12 cellular contexts compared by ENCODE assay signal in the genomic region with DNA sequence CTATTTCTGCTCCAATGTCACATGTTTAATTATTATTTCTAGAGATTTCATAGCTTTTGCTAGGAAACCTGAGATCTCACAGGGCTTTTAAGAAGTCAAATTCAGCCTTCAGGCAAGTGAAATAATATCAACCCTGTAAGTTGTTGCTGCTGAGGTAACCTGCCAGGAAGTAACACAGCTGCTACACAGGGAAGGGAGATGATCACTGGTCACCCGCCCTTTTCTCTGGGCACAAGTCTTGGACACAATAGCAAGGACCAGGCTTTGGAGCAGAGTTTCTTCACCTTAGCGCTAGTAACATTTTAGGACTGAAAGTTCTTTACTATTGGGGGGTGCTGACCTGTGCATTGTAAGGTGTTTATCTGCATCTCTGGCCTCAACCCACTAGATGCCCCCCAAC. TPM values are rescaled to one million over a fixed set of nuclear protein-coding genes. Genes with fewer than 3 reads are reported as not detected.
DNase-seq lines count a peak whose midpoint lies in the region; ATAC-seq, FAIRE-seq and TF ChIP-seq lines count a peak whose summit lies in the region.
"Had no signal": no experiment of that assay in that cellular context is flagged by ENCODE, and none has a peak within 500 bp of the region (broad histone marks: within the 10 kb centered on the region; RNA-seq: fewer than 3 reads in every experiment).

No MANE protein-coding gene starts in this region.

- no peak for FAIRE-seq in RCC 7860 (lab: Jason Lieb, UNC)

- peak overlapping the region; percentile 71 for H3K27ac Mint-ChIP-seq in activated naive CD4-positive, alpha-beta T cell treated with anti-CD3 and anti-CD28 coated beads, Interleukin-2, amount 10 ng/mL, durations not matched to agents 7 days and 5 days

- H3K27me3 ChIP-seq in effector memory CD4-positive, alpha-beta T cell (replicated peaks; ENCODE audit: control insufficient read depth, insufficient read depth, low read length, poor library complexity, severe bottlenecking): no peaks in the 10 kb centered on the region
- no peaks in the 10 kb centered on the region for H3K27me3 ChIP-seq in transverse colon
- H3K27me3 ChIP-seq: body of pancreas, foreskin keratinocyte had no signal

- H3K36me3 ChIP-seq in effector memory CD4-positive, alpha-beta T cell (ENCODE audit: control insufficient read depth, insufficient read depth, low read length): no peaks in the 10 kb centered on the region
- H3K36me3 ChIP-seq in transverse colon: no peaks in the 10 kb centered on the region

- no peaks in the 10 kb centered on the region for H3K27me3 Mint-ChIP-seq in activated naive CD4-positive, alpha-beta T cell treated with anti-CD3 and anti-CD28 coated beads, Interleukin-2, amount 10 ng/mL, durations not matched to agents 7 days and 5 days

- DNase-seq in activated naive CD4-positive, alpha-beta T cell treated with anti-CD3 and anti-CD28 coated beads, Interleukin-2, amount 10 ng/mL, durations not matched to agents 7 days and 5 days: no peak
- DNase-seq in activated naive CD4-positive, alpha-beta T cell treated with Interleukin-2 at 50 U/mL for 16 hours: no peak
- DNase-seq in SK-MEL-5 (ENCODE audit: low read depth, low spot score): peak; percentile 34
- DNase-seq in effector memory CD4-positive, alpha-beta T cell: no peak
- DNase-seq in transverse colon: peak; percentile 18
- DNase-seq in GM03348 (ENCODE audit: low spot score): no peak
- DNase-seq in RCC 7860 (ENCODE audit: low spot score): no peak
- DNase-seq: body of pancreas; effector CD4-positive, alpha-beta T cell; foreskin keratinocyte; SIG-M5 had no signal

- H3K9me3 Mint-ChIP-seq in activated naive CD4-positive, alpha-beta T cell treated with anti-CD3 and anti-CD28 coated beads, Interleukin-2, amount 10 ng/mL, durations not matched to agents 7 days and 5 days: no peaks in the 10 kb centered on the region

- H3K36me3 Mint-ChIP-seq in activated naive CD4-positive, alpha-beta T cell treated with anti-CD3 and anti-CD28 coated beads, Interleukin-2, amount 10 ng/mL, durations not matched to agents 7 days and 5 days: peaks cover 11% of the 10 kb centered on the region

- no peak for ATAC-seq in GM21528 (IDR thresholded peaks at IDR 0.05; ENCODE audit: low FRiP score, unreplicated experiment)
- ATAC-seq: body of pancreas, foreskin keratinocyte had no signal

- no peak overlapping the region for H3K4me3 ChIP-seq in effector memory CD4-positive, alpha-beta T cell (ENCODE audit: insufficient read depth, low read depth, low read length, poor library complexity, severe bottlenecking)
- no peak overlapping the region for H3K4me3 ChIP-seq in transverse colon
- H3K4me3 ChIP-seq: body of pancreas had no signal

- TF ChIP-seq EP300 in transverse colon (IDR thresholded peaks at IDR 0.05; ENCODE audit: low read depth): no peak

- in situ Hi-C loops in SK-MEL-5 (cut with HindIII; ENCODE audit: low pct_unique_long_range_greater_than_20kb, low sequenced_read_pairs) (no loop called here), transverse colon (cut with MboI; ENCODE audit: low pct_ligation_motif_present in 1 of 4, low pct_unique_long_range_greater_than_20kb in 1 of 4, low sequenced_read_pairs in 3 of 4) (no loop called here)

- 75% methylated on average over 2 of the region's 2 CpGs; no CpG with 5 or more reads in 1 of the 2 donors for WGBS in transverse colon (ENCODE audit: low coverage in 1 of 2), 2 donors

- no peak for TF ChIP-seq CTCF in transverse colon (IDR thresholded peaks at IDR 0.05)

- peak overlapping the region; percentile 38 for H3K27ac ChIP-seq in effector memory CD4-positive, alpha-beta T cell (ENCODE audit: insufficient read depth, low read length, poor library complexity, severe bottlenecking)
- peak overlapping the region; percentile 50 to 65 (median 58) for H3K27ac ChIP-seq in transverse colon
- H3K27ac ChIP-seq: body of pancreas, foreskin keratinocyte had no signal

- H3K9me3 ChIP-seq in effector memory CD4-positive, alpha-beta T cell (ENCODE audit: control insufficient read depth, low read length): no peaks in the 10 kb centered on the region
- H3K9me3 ChIP-seq in transverse colon: no peaks in the 10 kb centered on the region
- H3K9me3 ChIP-seq: body of pancreas had no signal

- H3K4me1 Mint-ChIP-seq in activated naive CD4-positive, alpha-beta T cell treated with anti-CD3 and anti-CD28 coated beads, Interleukin-2, amount 10 ng/mL, durations not matched to agents 7 days and 5 days: peaks cover 82% of the 10 kb centered on the region

- intact Hi-C loops in transverse colon (cut with DNase I; ENCODE audit: low total_unique reads): no loop called here

- H3K4me3 Mint-ChIP-seq in activated naive CD4-positive, alpha-beta T cell treated with anti-CD3 and anti-CD28 coated beads, Interleukin-2, amount 10 ng/mL, durations not matched to agents 7 days and 5 days: peak overlapping the region; percentile 38

- TF ChIP-seq POLR2A in transverse colon (IDR thresholded peaks at IDR 0.05): no peak

- CTCF ChIA-PET in activated naive CD4-positive, alpha-beta T cell treated with anti-CD3 and anti-CD28 coated beads, Interleukin-2, amount 10 ng/mL, durations not matched to agents 7 days and 5 days (lab: Charles Lee): interaction anchor here (1.3 to 2.1 kb wide), 3 partner anchors 32 to 36 kb away, joined by 3 to 23 read pairs (median 9); no protein-coding TSS in a partner anchor

- peaks cover 26% of the 10 kb centered on the region for H3K4me1 ChIP-seq in effector memory CD4-positive, alpha-beta T cell (ENCODE audit: control insufficient read depth, insufficient read depth, low read length, poor library complexity, severe bottlenecking)
- H3K4me1 ChIP-seq in transverse colon: peaks cover 10 to 66% (median 32%) of the 10 kb centered on the region in 4 donors
- H3K4me1 ChIP-seq: foreskin keratinocyte had no signal

RNA-seq across cellular contexts. Expression of a gene that starts 50.1 kb away (rescaled TPM):
- total RNA-seq in SK-MEL-5 (2014; rRNA removed; shearing (Covaris generic)): 238 and 294 TPM in 2 replicates
- 277 and 486 TPM in 2 replicates for polyA plus RNA-seq in SK-MEL-5 (2015; cell fraction: cytosol; rRNA removed)
- 132 and 221 TPM in 2 replicates for polyA plus RNA-seq in SK-MEL-5 (2015; cell fraction: nucleus; rRNA removed)
- total RNA-seq in transverse colon: 10 to 100 TPM in 3 of 4 donors, 1 to 10 TPM in 1; 6.4 to 41.1 (median 15.2) TPM

RNA-seq across cellular contexts. Expression of a gene that starts 52.9 kb away (rescaled TPM):
- 66.9 and 70.7 TPM in 2 replicates for total RNA-seq in SK-MEL-5 (2014; rRNA removed; shearing (Covaris generic))
- polyA plus RNA-seq in SK-MEL-5 (2015; cell fraction: cytosol; rRNA removed): 59.7 and 70.1 TPM in 2 replicates
- polyA plus RNA-seq in SK-MEL-5 (2015; cell fraction: nucleus; rRNA removed): 32.4 and 33.6 TPM in 2 replicates
- total RNA-seq in transverse colon: 10 to 100 TPM; 10.5 to 69.2 (median 52.5) TPM

Comparison
In these comparisons a context has a peak if more than half of its experiments do, and no peak if none do; other contexts are left out.
1. DNase-seq: peak in SK-MEL-5 (single experiment) and transverse colon (single experiment); none in activated naive CD4-positive, alpha-beta T cell treated with anti-CD3 and anti-CD28 coated beads, Interleukin-2, amount 10 ng/mL, durations not matched to agents 7 days and 5 days (single experiment), activated naive CD4-positive, alpha-beta T cell treated with Interleukin-2 at 50 U/mL for 16 hours (single experiment), effector memory CD4-positive, alpha-beta T cell (0 of 3), GM03348 (single experiment) and RCC 7860 (single experiment).